In the genomic region with DNA sequence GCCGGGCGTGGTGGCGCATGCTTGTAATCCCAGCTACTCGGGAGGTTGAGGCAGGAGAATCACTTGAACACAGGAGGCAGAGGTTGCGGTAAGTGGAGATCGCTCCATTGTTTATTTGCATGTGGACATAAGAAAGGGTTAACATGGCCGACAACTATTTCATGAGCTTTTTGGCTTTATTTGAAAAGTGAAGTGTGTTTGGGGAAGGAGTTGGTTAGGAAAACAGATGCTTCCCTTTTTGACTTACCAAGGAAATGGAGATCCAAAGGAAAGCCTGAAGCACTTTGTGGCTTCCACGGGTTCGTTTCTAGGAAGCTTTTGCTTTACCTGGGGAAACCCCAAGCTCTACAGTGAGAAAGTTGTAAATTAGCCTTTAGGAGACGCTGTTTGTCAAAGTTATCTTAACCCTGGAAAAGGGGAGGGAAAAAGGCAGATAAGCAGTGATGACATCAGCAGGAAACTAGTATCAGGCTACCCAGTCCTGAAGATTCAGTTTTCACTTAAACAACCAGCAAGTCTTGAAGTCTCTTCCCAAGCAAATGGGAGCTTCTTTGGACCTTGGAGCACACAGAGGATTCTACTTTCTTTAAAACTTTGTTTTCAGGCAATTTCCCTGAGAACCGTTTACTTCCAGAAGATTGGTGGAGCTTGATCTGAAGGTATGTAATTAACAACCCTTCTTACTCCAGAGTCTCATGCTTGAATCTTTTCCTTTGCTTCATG, we compare ENCODE assay signal across 8 cellular contexts. TPM values are rescaled to one million over a fixed set of nuclear protein-coding genes. Genes with fewer than 3 reads are reported as not detected.
DNase-seq lines count a peak whose midpoint lies in the region; ATAC-seq, FAIRE-seq and TF ChIP-seq lines count a peak whose summit lies in the region.

Gene CASP10, plus strand, starts transcription at position 492 of the 723 bp plus-strand sequence. CDS start 2,637 bp downstream, outside the sequence.

- H3K27me3 Mint-ChIP-seq in activated naive CD4-positive, alpha-beta T cell treated with anti-CD3 and anti-CD28 coated beads for 36 hours (ENCODE audit: low read depth): no peaks in the 10 kb centered on the region
- no peaks in the 10 kb centered on the region for H3K27me3 Mint-ChIP-seq in activated CD8-positive, alpha-beta T cell treated with anti-CD3 and anti-CD28 coated beads for 36 hours

- H3K27me3 ChIP-seq in left ventricle myocardium inferior (ENCODE audit: low read depth): no peaks in the 10 kb centered on the region

- H3K9me3 ChIP-seq in left ventricle myocardium inferior (replicated peaks): no peaks in the 10 kb centered on the region

- intact Hi-C loops in activated naive CD4-positive, alpha-beta T cell treated with anti-CD3 and anti-CD28 coated beads for 36 hours (cut with micrococcal nuclease): loop anchor here (1.0 to 10.0 kb wide), 10 partner anchors 29 to 992 kb away; partner anchors contain the start of genes ALS2, BZW1, STRADB and TMEM237
- intact Hi-C loops in activated CD8-positive, alpha-beta T cell treated with anti-CD3 and anti-CD28 coated beads for 36 hours (cut with micrococcal nuclease): loop anchor here (1.0 kb wide), 1 partner anchor 49 kb away; no protein-coding TSS in a partner anchor
- intact Hi-C loops in left ventricle myocardium inferior (cut with micrococcal nuclease): no loop called here
- intact Hi-C loops in sciatic nerve (cut with DNase I): no loop called here

- H3K36me3 Mint-ChIP-seq in activated naive CD4-positive, alpha-beta T cell treated with anti-CD3 and anti-CD28 coated beads for 36 hours (ENCODE audit: low read depth): peaks cover 21% of the 10 kb centered on the region
- peaks cover 25% of the 10 kb centered on the region for H3K36me3 Mint-ChIP-seq in activated CD8-positive, alpha-beta T cell treated with anti-CD3 and anti-CD28 coated beads for 36 hours (ENCODE audit: low read depth)

- peaks cover 39% of the 10 kb centered on the region for H3K4me1 Mint-ChIP-seq in activated naive CD4-positive, alpha-beta T cell treated with anti-CD3 and anti-CD28 coated beads for 36 hours (ENCODE audit: low read depth)
- H3K4me1 Mint-ChIP-seq in activated CD8-positive, alpha-beta T cell treated with anti-CD3 and anti-CD28 coated beads for 36 hours (ENCODE audit: low read depth): peaks cover 43% of the 10 kb centered on the region

- DNase-seq in activated naive CD4-positive, alpha-beta T cell treated with anti-CD3 and anti-CD28 coated beads for 36 hours: peak; percentile 32
- no peak for DNase-seq in activated naive CD4-positive, alpha-beta T cell (lab: John Stamatoyannopoulos, UW)
- DNase-seq in H54 (ENCODE audit: insufficient read length, low spot score) (peak; percentile 61), Kasumi-1 (lab: John Stamatoyannopoulos, UW) (peak; percentile 97 to 99), left ventricle myocardium inferior (no peak), sciatic nerve (ENCODE audit: low spot score) (no peak), DMS79 (lab: John Stamatoyannopoulos, UW) (no peak)
- DNase-seq in activated CD8-positive, alpha-beta T cell treated with anti-CD3 and anti-CD28 coated beads for 36 hours: peak; percentile 28

- H3K4me3 ChIP-seq in left ventricle myocardium inferior: peak within 1 kb of the TSS; percentile 63

- TF ChIP-seq POLR2A in H54 (IDR thresholded peaks at IDR 0.05; ENCODE audit: low read depth, low read length): no peak

- peak within 1 kb of the TSS; percentile 73 for H3K27ac ChIP-seq in left ventricle myocardium inferior (replicated peaks)

- H3K4me1 ChIP-seq in left ventricle myocardium inferior: peaks cover 13% of the 10 kb centered on the region

- no peaks in the 10 kb centered on the region for H3K9me3 Mint-ChIP-seq in activated naive CD4-positive, alpha-beta T cell treated with anti-CD3 and anti-CD28 coated beads for 36 hours
- no peaks in the 10 kb centered on the region for H3K9me3 Mint-ChIP-seq in activated CD8-positive, alpha-beta T cell treated with anti-CD3 and anti-CD28 coated beads for 36 hours

- H3K27ac Mint-ChIP-seq in activated naive CD4-positive, alpha-beta T cell treated with anti-CD3 and anti-CD28 coated beads for 36 hours: peak within 1 kb of the TSS; percentile 96
- H3K27ac Mint-ChIP-seq in activated CD8-positive, alpha-beta T cell treated with anti-CD3 and anti-CD28 coated beads for 36 hours: peak within 1 kb of the TSS; percentile 99

- POLR2A ChIA-PET in activated CD8-positive, alpha-beta T cell treated with anti-CD3 and anti-CD28 coated beads for 36 hours (lab: Charles Lee): interaction anchor here (0.7 to 3.3 kb wide), 22 partner anchors 9 to 319 kb away, joined by 3 to 42 read pairs (median 4); partner anchors contain the start of genes CASP8, CLK1 and ORC2

- peak within 1 kb of the TSS; percentile 97 for H3K4me3 Mint-ChIP-seq in activated naive CD4-positive, alpha-beta T cell treated with anti-CD3 and anti-CD28 coated beads for 36 hours
- peak within 1 kb of the TSS; percentile 98 for H3K4me3 Mint-ChIP-seq in activated CD8-positive, alpha-beta T cell treated with anti-CD3 and anti-CD28 coated beads for 36 hours

- FAIRE-seq in H54 (lab: Jason Lieb, UNC): peak; percentile 75

- H3K36me3 ChIP-seq in left ventricle myocardium inferior: peaks cover 4% of the 10 kb centered on the region

- CTCF ChIA-PET in activated naive CD4-positive, alpha-beta T cell treated with anti-CD3 and anti-CD28 coated beads for 36 hours (lab: Charles Lee): interaction anchor here (0.5 to 4.4 kb wide), 32 partner anchors 9 to 606 kb away, joined by 3 to 182 read pairs (median 5); partner anchors contain the start of genes CASP8, CFLAR and ORC2
- CTCF ChIA-PET in activated CD8-positive, alpha-beta T cell treated with anti-CD3 and anti-CD28 coated beads for 36 hours (lab: Charles Lee): interaction anchor here (0.7 to 3.3 kb wide), 30 partner anchors 9 to 319 kb away, joined by 3 to 220 read pairs (median 6); partner anchors contain the start of genes CASP8 and ORC2

- peak; percentile 29 for TF ChIP-seq CTCF in activated CD8-positive, alpha-beta T cell treated with anti-CD3 and anti-CD28 coated beads for 36 hours (IDR thresholded peaks at IDR 0.05)
- peak; percentile 60 for TF ChIP-seq CTCF in left ventricle myocardium inferior (IDR thresholded peaks at IDR 0.05; ENCODE audit: borderline replicate concordance)

- peak; percentile 74 for ATAC-seq in activated CD8-positive, alpha-beta T cell treated with anti-CD3 and anti-CD28 coated beads for 36 hours
- ATAC-seq in sciatic nerve: peak; percentile 58

RNA-seq across cellular contexts. Expression of gene CASP10, which starts in this region (rescaled TPM):
- total RNA-seq in activated naive CD4-positive, alpha-beta T cell treated with anti-CD3 and anti-CD28 coated beads for 36 hours: 10 to 100 TPM; 22.0 to 22.1 TPM
- total RNA-seq in activated CD8-positive, alpha-beta T cell treated with anti-CD3 and anti-CD28 coated beads for 36 hours: 10 to 100 TPM; 18.3 to 22.6 TPM
- total RNA-seq in left ventricle myocardium inferior: 5.4 TPM
- 14.3 TPM for total RNA-seq in sciatic nerve

Comparison
In these comparisons a context has a peak if more than half of its experiments do, and no peak if none do; other contexts are left out.
1. DNase-seq: peak in activated naive CD4-positive, alpha-beta T cell treated with anti-CD3 and anti-CD28 coated beads for 36 hours (single experiment), H54 (single experiment), Kasumi-1 (2 of 2) and activated CD8-positive, alpha-beta T cell treated with anti-CD3 and anti-CD28 coated beads for 36 hours (single experiment); none in activated naive CD4-positive, alpha-beta T cell (0 of 4), left ventricle myocardium inferior (single experiment), sciatic nerve (single experiment) and DMS79 (single experiment).
2. intact Hi-C loops: an anchor here in activated naive CD4-positive, alpha-beta T cell treated with anti-CD3 and anti-CD28 coated beads for 36 hours (1.0 to 10.0 kb wide) and activated CD8-positive, alpha-beta T cell treated with anti-CD3 and anti-CD28 coated beads for 36 hours (1.0 kb wide); none called in left ventricle myocardium inferior and sciatic nerve.